ENCODE assay signal across 1 cellular context in the genomic region with DNA sequence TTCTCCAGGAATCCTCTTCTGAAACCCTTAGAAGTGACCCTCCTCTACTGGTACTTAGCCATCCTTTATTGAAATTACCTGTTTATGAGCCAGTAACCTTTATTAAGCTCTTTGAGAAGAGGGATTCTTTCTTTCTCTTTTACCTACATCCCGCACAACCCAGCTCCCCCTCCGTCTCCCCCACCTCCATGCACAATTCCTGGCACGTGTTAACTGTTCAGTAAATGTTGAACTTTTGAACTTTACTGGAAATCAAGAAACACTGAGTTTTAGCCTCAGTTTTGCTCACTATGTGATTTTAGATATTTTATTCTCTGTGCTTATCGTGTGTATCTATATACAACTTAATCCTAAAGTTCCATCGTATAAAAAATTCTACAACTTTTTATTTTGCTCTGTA.
TF ChIP-seq lines count a peak whose summit lies in the region.

No MANE protein-coding gene starts in this region.

TF ChIP-seq in K562, 482 proteins besides CTCF, POLR2A, EP300 and RAD21 (continued from another document):
- no peak for TF ChIP-seq LARP7 (IDR thresholded peaks at IDR 0.05)
- TF ChIP-seq, protein P1, sequence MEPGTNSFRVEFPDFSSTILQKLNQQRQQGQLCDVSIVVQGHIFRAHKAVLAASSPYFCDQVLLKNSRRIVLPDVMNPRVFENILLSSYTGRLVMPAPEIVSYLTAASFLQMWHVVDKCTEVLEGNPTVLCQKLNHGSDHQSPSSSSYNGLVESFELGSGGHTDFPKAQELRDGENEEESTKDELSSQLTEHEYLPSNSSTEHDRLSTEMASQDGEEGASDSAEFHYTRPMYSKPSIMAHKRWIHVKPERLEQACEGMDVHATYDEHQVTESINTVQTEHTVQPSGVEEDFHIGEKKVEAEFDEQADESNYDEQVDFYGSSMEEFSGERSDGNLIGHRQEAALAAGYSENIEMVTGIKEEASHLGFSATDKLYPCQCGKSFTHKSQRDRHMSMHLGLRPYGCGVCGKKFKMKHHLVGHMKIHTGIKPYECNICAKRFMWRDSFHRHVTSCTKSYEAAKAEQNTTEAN (CRISPR knock-in tag; IDR thresholded peaks at IDR 0.05), result no peak
- TF ChIP-seq PHF8 (IDR thresholded peaks at IDR 0.05; ENCODE audit: borderline replicate concordance, low read length), result no peak
- TF ChIP-seq CBX1 (IDR thresholded peaks at IDR 0.05; ENCODE audit: low read depth), result no peak
- TF ChIP-seq SETDB1 (IDR thresholded peaks at IDR 0.05; ENCODE audit: low read length), result no peak
- no peak for TF ChIP-seq CHD4 (IDR thresholded peaks at IDR 0.05; ENCODE audit: insufficient read depth, insufficient replicate concordance, low read depth, low read length, poor library complexity, severe bottlenecking)
- TF ChIP-seq NCOA2 (IDR thresholded peaks at IDR 0.05; ENCODE audit: partially characterized antibody in 2 of 2), result no peak
- TF ChIP-seq ETV6 (IDR thresholded peaks at IDR 0.05; ENCODE audit: borderline replicate concordance in 1 of 2, low read depth in 2 of 2, low read length in 1 of 2), result no peak
- no peak for TF ChIP-seq ETV6 (CRISPR knock-in tag; IDR thresholded peaks at IDR 0.05; ENCODE audit: borderline replicate concordance)
- TF ChIP-seq MXI1 (IDR thresholded peaks at IDR 0.05; ENCODE audit: low read depth, low read length), result 0 out of 2 replicates have a peak, but pooled peaks have one; percentile 45
- no peak for TF ChIP-seq RB1 (IDR thresholded peaks at IDR 0.05; ENCODE audit: low read depth)
- TF ChIP-seq MBD2 (IDR thresholded peaks at IDR 0.05; ENCODE audit: borderline replicate concordance, low read depth), result no peak
- 0 out of 3 replicates have a peak, but pooled peaks of 1 of the 2 experiments have one; percentile 27 for TF ChIP-seq CBX3 (IDR thresholded peaks at IDR 0.05; ENCODE audit: borderline replicate concordance in 1 of 2, low read length in 2 of 2)
- no peak for TF ChIP-seq ZC3H8 (IDR thresholded peaks at IDR 0.05)
- TF ChIP-seq ZNF197 (CRISPR knock-in tag; IDR thresholded peaks at IDR 0.05; ENCODE audit: low read depth), result no peak
- no peak for TF ChIP-seq TRIM24 (IDR thresholded peaks at IDR 0.05)
- TF ChIP-seq, protein P2, sequence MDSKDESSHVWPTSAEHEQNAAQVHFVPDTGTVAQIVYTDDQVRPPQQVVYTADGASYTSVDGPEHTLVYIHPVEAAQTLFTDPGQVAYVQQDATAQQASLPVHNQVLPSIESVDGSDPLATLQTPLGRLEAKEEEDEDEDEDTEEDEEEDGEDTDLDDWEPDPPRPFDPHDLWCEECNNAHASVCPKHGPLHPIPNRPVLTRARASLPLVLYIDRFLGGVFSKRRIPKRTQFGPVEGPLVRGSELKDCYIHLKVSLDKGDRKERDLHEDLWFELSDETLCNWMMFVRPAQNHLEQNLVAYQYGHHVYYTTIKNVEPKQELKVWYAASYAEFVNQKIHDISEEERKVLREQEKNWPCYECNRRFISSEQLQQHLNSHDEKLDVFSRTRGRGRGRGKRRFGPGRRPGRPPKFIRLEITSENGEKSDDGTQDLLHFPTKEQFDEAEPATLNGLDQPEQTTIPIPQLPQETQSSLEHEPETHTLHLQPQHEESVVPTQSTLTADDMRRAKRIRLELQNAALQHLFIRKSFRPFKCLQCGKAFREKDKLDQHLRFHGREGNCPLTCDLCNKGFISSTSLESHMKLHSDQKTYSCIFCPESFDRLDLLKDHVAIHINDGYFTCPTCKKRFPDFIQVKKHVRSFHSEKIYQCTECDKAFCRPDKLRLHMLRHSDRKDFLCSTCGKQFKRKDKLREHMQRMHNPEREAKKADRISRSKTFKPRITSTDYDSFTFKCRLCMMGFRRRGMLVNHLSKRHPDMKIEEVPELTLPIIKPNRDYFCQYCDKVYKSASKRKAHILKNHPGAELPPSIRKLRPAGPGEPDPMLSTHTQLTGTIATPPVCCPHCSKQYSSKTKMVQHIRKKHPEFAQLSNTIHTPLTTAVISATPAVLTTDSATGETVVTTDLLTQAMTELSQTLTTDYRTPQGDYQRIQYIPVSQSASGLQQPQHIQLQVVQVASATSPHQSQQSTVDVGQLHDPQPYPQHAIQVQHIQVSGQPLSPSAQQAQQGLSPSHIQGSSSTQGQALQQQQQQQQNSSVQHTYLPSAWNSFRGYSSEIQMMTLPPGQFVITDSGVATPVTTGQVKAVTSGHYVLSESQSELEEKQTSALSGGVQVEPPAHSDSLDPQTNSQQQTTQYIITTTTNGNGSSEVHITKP (IDR thresholded peaks at IDR 0.05; ENCODE audit: partially characterized antibody), result no peak
- no peak for TF ChIP-seq ZNF239 (CRISPR knock-in tag; IDR thresholded peaks at IDR 0.05)
- TF ChIP-seq, protein P3, sequence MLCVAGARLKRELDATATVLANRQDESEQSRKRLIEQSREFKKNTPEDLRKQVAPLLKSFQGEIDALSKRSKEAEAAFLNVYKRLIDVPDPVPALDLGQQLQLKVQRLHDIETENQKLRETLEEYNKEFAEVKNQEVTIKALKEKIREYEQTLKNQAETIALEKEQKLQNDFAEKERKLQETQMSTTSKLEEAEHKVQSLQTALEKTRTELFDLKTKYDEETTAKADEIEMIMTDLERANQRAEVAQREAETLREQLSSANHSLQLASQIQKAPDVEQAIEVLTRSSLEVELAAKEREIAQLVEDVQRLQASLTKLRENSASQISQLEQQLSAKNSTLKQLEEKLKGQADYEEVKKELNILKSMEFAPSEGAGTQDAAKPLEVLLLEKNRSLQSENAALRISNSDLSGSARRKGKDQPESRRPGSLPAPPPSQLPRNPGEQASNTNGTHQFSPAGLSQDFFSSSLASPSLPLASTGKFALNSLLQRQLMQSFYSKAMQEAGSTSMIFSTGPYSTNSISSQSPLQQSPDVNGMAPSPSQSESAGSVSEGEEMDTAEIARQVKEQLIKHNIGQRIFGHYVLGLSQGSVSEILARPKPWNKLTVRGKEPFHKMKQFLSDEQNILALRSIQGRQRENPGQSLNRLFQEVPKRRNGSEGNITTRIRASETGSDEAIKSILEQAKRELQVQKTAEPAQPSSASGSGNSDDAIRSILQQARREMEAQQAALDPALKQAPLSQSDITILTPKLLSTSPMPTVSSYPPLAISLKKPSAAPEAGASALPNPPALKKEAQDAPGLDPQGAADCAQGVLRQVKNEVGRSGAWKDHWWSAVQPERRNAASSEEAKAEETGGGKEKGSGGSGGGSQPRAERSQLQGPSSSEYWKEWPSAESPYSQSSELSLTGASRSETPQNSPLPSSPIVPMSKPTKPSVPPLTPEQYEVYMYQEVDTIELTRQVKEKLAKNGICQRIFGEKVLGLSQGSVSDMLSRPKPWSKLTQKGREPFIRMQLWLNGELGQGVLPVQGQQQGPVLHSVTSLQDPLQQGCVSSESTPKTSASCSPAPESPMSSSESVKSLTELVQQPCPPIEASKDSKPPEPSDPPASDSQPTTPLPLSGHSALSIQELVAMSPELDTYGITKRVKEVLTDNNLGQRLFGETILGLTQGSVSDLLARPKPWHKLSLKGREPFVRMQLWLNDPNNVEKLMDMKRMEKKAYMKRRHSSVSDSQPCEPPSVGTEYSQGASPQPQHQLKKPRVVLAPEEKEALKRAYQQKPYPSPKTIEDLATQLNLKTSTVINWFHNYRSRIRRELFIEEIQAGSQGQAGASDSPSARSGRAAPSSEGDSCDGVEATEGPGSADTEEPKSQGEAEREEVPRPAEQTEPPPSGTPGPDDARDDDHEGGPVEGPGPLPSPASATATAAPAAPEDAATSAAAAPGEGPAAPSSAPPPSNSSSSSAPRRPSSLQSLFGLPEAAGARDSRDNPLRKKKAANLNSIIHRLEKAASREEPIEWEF (CRISPR knock-in tag; IDR thresholded peaks at IDR 0.05), result no peak
- TF ChIP-seq ZNF445 (CRISPR knock-in tag; IDR thresholded peaks at IDR 0.05; ENCODE audit: low read depth), result no peak
- peak; percentile 15; the same call in 1 of the 2 replicates for TF ChIP-seq NCOR1 (IDR thresholded peaks at IDR 0.05)
- TF ChIP-seq MCM7 (IDR thresholded peaks at IDR 0.05), result no peak
TF ChIP-seq in K562: peak in this region for 10.
